ENCODE assay signal across 17 cellular contexts in the genomic region with DNA sequence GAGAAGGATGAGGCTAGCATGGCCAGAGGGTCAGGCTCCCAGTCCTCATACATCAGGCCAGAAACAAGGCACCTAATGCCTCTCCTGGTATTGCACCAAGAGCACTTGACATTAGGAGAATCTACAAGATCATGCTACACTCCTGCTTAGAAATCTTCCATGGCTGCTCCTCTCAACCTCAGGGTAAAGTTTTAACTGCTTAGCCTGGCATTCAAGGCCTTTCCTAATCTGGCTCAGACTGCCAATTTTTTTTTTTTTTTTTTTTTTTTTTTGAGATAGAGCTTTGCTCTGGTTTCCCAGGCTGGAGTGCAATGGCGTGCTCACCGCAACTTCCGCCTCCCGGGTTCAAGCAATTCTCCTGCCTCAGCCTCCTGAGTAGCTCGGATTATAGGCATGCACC. TPM values are rescaled to one million over a fixed set of nuclear protein-coding genes. Genes with fewer than 3 reads are reported as not detected.
DNase-seq lines count a peak whose midpoint lies in the region; ATAC-seq and TF ChIP-seq lines count a peak whose summit lies in the region.
"Had no signal": no experiment of that assay in that cellular context is flagged by ENCODE, and none has a peak within 500 bp of the region (broad histone marks: within the 10 kb centered on the region; RNA-seq: fewer than 3 reads in every experiment).

No MANE protein-coding gene starts in this region.

- in situ Hi-C loops in Panc1 (cut with HindIII; ENCODE audit: low pct_unique_long_range_greater_than_20kb, low sequenced_read_pairs) = no loop called here

- no peak for TF ChIP-seq CTCF in Panc1 (IDR thresholded peaks at IDR 0.05)
- TF ChIP-seq CTCF in mesothelial cell of epicardium (IDR thresholded peaks at IDR 0.05; ENCODE audit: unreplicated experiment) = no peak
- no peak for TF ChIP-seq CTCF in coronary artery (IDR thresholded peaks at IDR 0.05)

- H3K27me3 ChIP-seq in Panc1 (ENCODE audit: control insufficient read depth, insufficient read depth, low read length) = no peaks in the 10 kb centered on the region
- H3K27me3 ChIP-seq: BLaER1 had no signal

- H3K36me3 Mint-ChIP-seq in mesothelial cell of epicardium = peaks cover 15% of the 10 kb centered on the region

- H3K27ac Mint-ChIP-seq in mesothelial cell of epicardium = peak overlapping the region; percentile 23
- H3K27ac Mint-ChIP-seq: CD14-positive monocyte, GM23338 had no signal

- no peaks in the 10 kb centered on the region for H3K36me3 ChIP-seq in Panc1 (ENCODE audit: control insufficient read depth, insufficient read depth, low read length)

- peaks cover 4% of the 10 kb centered on the region; the same call in 1 of the 2 replicates for H3K4me1 ChIP-seq in Panc1 (ENCODE audit: control insufficient read depth, insufficient read depth, low read length)

- POLR2A ChIA-PET in Panc1 (lab: Charles Lee) = no interaction called here

- H3K4me3 ChIP-seq in Panc1 (ENCODE audit: low read depth in 2 of 2, low read length in 2 of 2) (no peak overlapping the region), coronary artery (no peak overlapping the region)
- H3K4me3 ChIP-seq: BLaER1, GM12878, GM23338 had no signal

- no TSS peak for BruUV-seq in Panc1 (replicated peaks; lab: Mats Ljungman, UMichigan)

- H3K4me3 Mint-ChIP-seq in mesothelial cell of epicardium = no peak overlapping the region
- H3K4me3 Mint-ChIP-seq: CD14-positive monocyte; CD4-positive, alpha-beta memory T cell; GM23338; IgD-negative memory B cell had no signal

- no peaks in the 10 kb centered on the region for H3K9me3 ChIP-seq in Panc1 (ENCODE audit: control insufficient read depth, insufficient read depth, low read depth, low read length)
- H3K9me3 ChIP-seq: BLaER1 had no signal

- no peak overlapping the region for H3K27ac ChIP-seq in Panc1 (ENCODE audit: low read length)
- no peak overlapping the region for H3K27ac ChIP-seq in coronary artery
- H3K27ac ChIP-seq: BLaER1 had no signal

- H3K27me3 Mint-ChIP-seq in mesothelial cell of epicardium (ENCODE audit: low read depth) = no peaks in the 10 kb centered on the region
- H3K27me3 Mint-ChIP-seq: CD4-positive, alpha-beta memory T cell; IgD-negative memory B cell had no signal

- H3K4me1 Mint-ChIP-seq in mesothelial cell of epicardium = peaks cover 9% of the 10 kb centered on the region
- H3K4me1 Mint-ChIP-seq: CD14-positive monocyte had no signal

- DNase-seq in D341Med (ENCODE audit: low spot score) (peak; percentile 17), Panc1 (ENCODE audit: low read depth, low spot score) (no peak), dedifferentiated amniotic fluid mesenchymal stem cell (ENCODE audit: extremely low spot score) (peak; percentile 10), mesothelial cell of epicardium (ENCODE audit: low spot score in 2 of 2, unreplicated experiment in 2 of 2) (no peak), hypothalamus (lab: John Stamatoyannopoulos, UW) (no peak), coronary artery (ENCODE audit: low spot score) (no peak), MV-4-11 (lab: John Stamatoyannopoulos, UW) (no peak)
- DNase-seq: 8988T; CD4-positive, alpha-beta memory T cell; DMS79 treated with DMSO at 0.1 percent for 48 hours had no signal

- intact Hi-C loops in Panc1 (cut with micrococcal nuclease; ENCODE audit: unreplicated experiment) = no loop called here

- no peaks in the 10 kb centered on the region for H3K9me3 Mint-ChIP-seq in mesothelial cell of epicardium
- H3K9me3 Mint-ChIP-seq: CD4-positive, alpha-beta memory T cell; GM23338; IgD-negative memory B cell had no signal

- CTCF ChIA-PET in Panc1 (lab: Charles Lee) = no interaction called here

- 0 out of 2 replicates have a peak, but pooled peaks have one; percentile 30 for ATAC-seq in Panc1
- ATAC-seq: GM12878, GM23338, HCT116, HepG2 had no signal

RNA-seq across cellular contexts. Expression of a gene that starts 8.2 kb away (rescaled TPM):
- total RNA-seq in Panc1 (2021; ENCODE audit: unreplicated experiment) (42.3 TPM), mesothelial cell of epicardium (73.5 to 81.1 TPM (median 76.0 TPM) in 3 replicates)
- polyA plus RNA-seq in Panc1 (2012; ENCODE audit: insufficient read length) = 39.2 TPM

RNA-seq across cellular contexts. Expression of a gene that starts 34.0 kb away (rescaled TPM):
- total RNA-seq in Panc1 (2021; ENCODE audit: unreplicated experiment) (13.6 TPM), mesothelial cell of epicardium (19.5 to 20.9 TPM (median 20.5 TPM) in 3 replicates)
- 9.0 TPM for polyA plus RNA-seq in Panc1 (2012; ENCODE audit: insufficient read length)

RNA-seq across cellular contexts. Expression of a gene that starts 38.6 kb away (rescaled TPM):
- 233 TPM for total RNA-seq in Panc1 (2021; ENCODE audit: unreplicated experiment)
- polyA plus RNA-seq in Panc1 (2012; ENCODE audit: insufficient read length) = 236 TPM
- total RNA-seq in mesothelial cell of epicardium = 107 to 121 TPM (median 115 TPM) in 3 replicates

RNA-seq across cellular contexts. Expression of a gene that starts 43.0 kb away (rescaled TPM):
- total RNA-seq in Panc1 (2021; ENCODE audit: unreplicated experiment) (43.9 TPM), mesothelial cell of epicardium (83.3 to 95.8 TPM (median 91.9 TPM) in 3 replicates)
- 64.8 TPM for polyA plus RNA-seq in Panc1 (2012; ENCODE audit: insufficient read length)
- total RNA-seq: CD4-positive, alpha-beta memory T cell had no signal
- polyA plus RNA-seq: CD14-positive monocyte; CD4-positive, alpha-beta memory T cell; IgD-negative memory B cell had no signal

Comparison
In these comparisons a context has a peak if more than half of its experiments do, and no peak if none do; other contexts are left out.
1. DNase-seq: peak in D341Med (single experiment) and dedifferentiated amniotic fluid mesenchymal stem cell (single experiment); none in Panc1 (single experiment), mesothelial cell of epicardium (0 of 2), hypothalamus (0 of 51), coronary artery (single experiment) and MV-4-11 (single experiment).